1 cellular context compared by ENCODE assay signal in genomic region chr1:23902611-23903278, GRCh38.
A peak's percentile ranks its signal among the peaks of the same experiment; 100 is the strongest.
TF ChIP-seq lines count a peak whose summit lies in the region.

No MANE protein-coding gene starts in this region.

TF ChIP-seq in endothelial cell of umbilical vein, 7 proteins besides CTCF, POLR2A, EP300 and RAD21:
- TF ChIP-seq FOS (IDR thresholded peaks at IDR 0.05; ENCODE audit: borderline replicate concordance, insufficient read depth, low read length): no peak
- TF ChIP-seq MYC (IDR thresholded peaks at IDR 0.05; ENCODE audit: low read depth, low read length): no peak
- TF ChIP-seq, protein P1, sequence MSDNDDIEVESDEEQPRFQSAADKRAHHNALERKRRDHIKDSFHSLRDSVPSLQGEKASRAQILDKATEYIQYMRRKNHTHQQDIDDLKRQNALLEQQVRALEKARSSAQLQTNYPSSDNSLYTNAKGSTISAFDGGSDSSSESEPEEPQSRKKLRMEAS (IDR thresholded peaks at IDR 0.05; ENCODE audit: insufficient read depth, insufficient read length): no peak
- peak; percentile 90 for TF ChIP-seq EZH2 (IDR thresholded peaks at IDR 0.05; ENCODE audit: borderline replicate concordance, low read depth, low read length, severe bottlenecking)
- TF ChIP-seq JUN (IDR thresholded peaks at IDR 0.05; ENCODE audit: borderline replicate concordance, insufficient read depth, insufficient read length, low read depth): no peak
